ENCODE assay signal across 9 cellular contexts in the genomic region with DNA sequence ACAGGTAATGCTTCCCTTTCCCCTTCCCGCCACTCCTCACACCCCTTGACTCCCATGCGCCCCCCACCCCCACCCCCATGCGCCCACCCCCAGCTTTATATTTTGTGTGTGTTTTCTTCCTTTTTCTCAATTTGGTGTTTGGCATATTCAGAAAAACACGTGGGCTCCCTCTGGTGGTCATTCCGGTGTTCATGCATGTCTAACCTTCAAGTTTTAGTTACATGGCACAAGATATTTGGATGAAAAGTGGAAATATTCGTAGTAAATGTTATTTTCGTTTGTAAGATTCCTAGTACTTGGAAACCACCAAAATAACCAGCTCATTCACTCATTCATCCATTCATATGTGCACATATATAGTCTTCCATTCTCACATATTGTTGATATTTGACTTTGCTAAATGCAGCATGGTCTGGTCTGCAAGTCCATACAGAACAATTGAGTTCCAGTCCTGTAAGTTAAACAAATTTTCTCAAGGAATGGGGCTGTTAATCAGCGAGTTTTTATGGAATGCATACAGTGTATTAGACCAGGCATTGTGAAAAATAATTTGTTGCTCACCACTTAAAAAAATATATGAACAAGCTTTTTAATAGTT.
DNase-seq lines count a peak whose midpoint lies in the region; ATAC-seq and TF ChIP-seq lines count a peak whose summit lies in the region.
"Had no signal": no experiment of that assay in that cellular context is flagged by ENCODE, and none has a peak within 500 bp of the region (broad histone marks: within the 10 kb centered on the region; RNA-seq: fewer than 3 reads in every experiment).

No MANE protein-coding gene starts in this region.

- intact Hi-C loops in Caco-2 (cut with micrococcal nuclease; ENCODE audit: unreplicated experiment) (loop anchor here (1.0 kb wide), 2 partner anchors 68 to 126 kb away; no protein-coding TSS in a partner anchor), IMR-90 (cut with micrococcal nuclease) (loop anchor here (1.0 to 10.0 kb wide), 5 partner anchors 68 to 337 kb away; no protein-coding TSS in a partner anchor), heart left ventricle (cut with DNase I) (loop anchor here (1.0 to 5.0 kb wide), 11 partner anchors 65 to 127 kb away; no protein-coding TSS in a partner anchor), sciatic nerve (cut with DNase I) (loop anchor here (10.0 kb wide), 1 partner anchor 117 kb away; no protein-coding TSS in a partner anchor)
- intact Hi-C loops in activated naive CD4-positive, alpha-beta T cell treated with anti-CD3 and anti-CD28 coated beads for 36 hours (cut with micrococcal nuclease), result loop anchor here (1.0 to 5.0 kb wide), 3 partner anchors 68 to 760 kb away; no protein-coding TSS in a partner anchor

- TF ChIP-seq POLR2A in IMR-90 (IDR thresholded peaks at IDR 0.05; ENCODE audit: low read depth, low read length) (no peak), heart left ventricle (IDR thresholded peaks at IDR 0.05) (no peak)

- no peak overlapping the region for H3K4ac ChIP-seq in IMR-90 (ENCODE audit: low read depth, low read length)

- no peak overlapping the region for H3K18ac ChIP-seq in IMR-90 (ENCODE audit: low read depth, low read length)

- H4K20me1 ChIP-seq in IMR-90 (ENCODE audit: insufficient read depth, low read length), result peaks cover 3% of the 10 kb centered on the region; the same call in 1 of the 2 replicates

- H3K4me1 ChIP-seq in Caco-2, result peaks cover 8% of the 10 kb centered on the region
- peaks cover 7% of the 10 kb centered on the region for H3K4me1 ChIP-seq in IMR-90 (ENCODE audit: control insufficient read depth, insufficient read depth, low read length)
- peaks cover 3 to 46% (median 31%) of the 10 kb centered on the region in 12 donors for H3K4me1 ChIP-seq in heart left ventricle

- no peak overlapping the region for H3K56ac ChIP-seq in IMR-90 (ENCODE audit: extremely low read depth, insufficient read depth, low read length)

- H2BK15ac ChIP-seq in IMR-90 (ENCODE audit: low read depth, low read length), result no peak overlapping the region

- in situ Hi-C loops in IMR-90 (cut with MboI; ENCODE audit: low sequenced_read_pairs), result loop anchor here (5.0 kb wide), 1 partner anchor 120 kb away; no protein-coding TSS in a partner anchor

- H3K4me3 ChIP-seq in Caco-2 (ENCODE audit: low read depth, low read length), result no peak overlapping the region
- H3K4me3 ChIP-seq in IMR-90 (ENCODE audit: insufficient read depth, low read depth, low read length), result no peak overlapping the region
- peak overlapping the region in 8 of 12 donors; percentile 7 to 36 (median 26) for H3K4me3 ChIP-seq in heart left ventricle

- H4K91ac ChIP-seq in IMR-90 (ENCODE audit: insufficient read depth, low read depth, low read length), result no peak overlapping the region

- no peak overlapping the region for H2AFZ ChIP-seq in IMR-90 (replicated peaks; ENCODE audit: low read length, poor library complexity)

- no peak overlapping the region for H3K27ac Mint-ChIP-seq in Caco-2 (ENCODE audit: unreplicated experiment)
- no peak overlapping the region for H3K27ac Mint-ChIP-seq in activated naive CD4-positive, alpha-beta T cell treated with anti-CD3 and anti-CD28 coated beads for 36 hours
- H3K27ac Mint-ChIP-seq: activated B cell treated with CpG ODN at 0.5 μM for 24 hours had no signal

- H3K9me1 ChIP-seq in IMR-90 (ENCODE audit: insufficient read depth, low read length), result no peaks in the 10 kb centered on the region

- H3K14ac ChIP-seq in IMR-90 (replicated peaks; ENCODE audit: low read depth, low read length), result no peak overlapping the region

- H2BK5ac ChIP-seq in IMR-90 (ENCODE audit: low read depth, low read length, poor library complexity, severe bottlenecking), result no peak overlapping the region

- H3K23ac ChIP-seq in IMR-90 (ENCODE audit: low read depth, low read length), result no peak overlapping the region

- TF ChIP-seq CTCF in Caco-2 (IDR thresholded peaks at IDR 0.05; ENCODE audit: insufficient read depth in 1 of 2, low read depth in 1 of 2, low read length in 1 of 2, severe bottlenecking in 1 of 2, unreplicated experiment in 1 of 2) (peak; percentile 55 to 83), IMR-90 (conservative IDR thresholded peaks at IDR 0.05; ENCODE audit: low read depth, low read length) (peak; percentile 83), heart left ventricle (IDR thresholded peaks at IDR 0.05) (peak; percentile 57 to 82 (median 72))

- no peak overlapping the region for H3K4me3 Mint-ChIP-seq in Caco-2 (ENCODE audit: unreplicated experiment)
- H3K4me3 Mint-ChIP-seq in activated naive CD4-positive, alpha-beta T cell treated with anti-CD3 and anti-CD28 coated beads for 36 hours, result no peak overlapping the region
- H3K4me3 Mint-ChIP-seq: activated B cell treated with CpG ODN at 0.5 μM for 24 hours had no signal

- BruUV-seq in Caco-2 (replicated peaks; lab: Mats Ljungman, UMichigan) (no TSS peak), IMR-90 (replicated peaks; lab: Mats Ljungman, UMichigan) (no TSS peak)

- ATAC-seq in IMR-90 (ENCODE audit: low read depth) (peak; percentile 45; the same call in 1 of the 2 replicates), heart left ventricle (peak in 2 of 4 donors; percentile 25 to 45), sciatic nerve (peak; percentile 58), GM21529 (IDR thresholded peaks at IDR 0.05; ENCODE audit: unreplicated experiment) (no peak), HG03469 (IDR thresholded peaks at IDR 0.05; ENCODE audit: unreplicated experiment) (no peak)

- CTCF ChIA-PET in Caco-2 (lab: Charles Lee), result interaction anchor here (0.6 to 3.2 kb wide), 6 partner anchors 12 to 375 kb away, joined by 3 to 24 read pairs (median 4); no protein-coding TSS in a partner anchor
- CTCF ChIA-PET in IMR-90 (lab: Yijun Ruan, JAX), result interaction anchor here (0.5 to 3.5 kb wide), 27 partner anchors 9 to 278 kb away, joined by 3 to 34 read pairs (median 3); no protein-coding TSS in a partner anchor
- CTCF ChIA-PET in activated naive CD4-positive, alpha-beta T cell treated with anti-CD3 and anti-CD28 coated beads for 36 hours (lab: Charles Lee), result interaction anchor here (0.7 to 3.7 kb wide), 34 partner anchors 8 to 202 kb away, joined by 3 to 46 read pairs (median 4); no protein-coding TSS in a partner anchor

- no peak overlapping the region for H3K9ac ChIP-seq in IMR-90 (ENCODE audit: low read depth, low read length)

- no peak overlapping the region for H4K8ac ChIP-seq in IMR-90 (ENCODE audit: low read depth in 2 of 2, low read length in 2 of 2)

- dilution Hi-C loops in IMR-90 (cut with HindIII; ENCODE audit: low sequenced_read_pairs, unreplicated experiment), result no loop called here

- no peak overlapping the region for H2AK5ac ChIP-seq in IMR-90 (ENCODE audit: low read depth, low read length)

- TF ChIP-seq RAD21 in IMR-90 (IDR thresholded peaks at IDR 0.05; ENCODE audit: low read length), result peak; percentile 77

- H3K27ac ChIP-seq in IMR-90 (ENCODE audit: insufficient read depth, low read length), result no peak overlapping the region
- peak overlapping the region in 11 of 12 donors; percentile 47 to 78 (median 71) for H3K27ac ChIP-seq in heart left ventricle

- H3K36me3 Mint-ChIP-seq in Caco-2 (ENCODE audit: insufficient read depth, unreplicated experiment), result no peaks in the 10 kb centered on the region
- no peaks in the 10 kb centered on the region for H3K36me3 Mint-ChIP-seq in activated naive CD4-positive, alpha-beta T cell treated with anti-CD3 and anti-CD28 coated beads for 36 hours (ENCODE audit: low read depth)

- peak overlapping the region; percentile 82; the same call in 1 of the 2 replicates for H3K4me2 ChIP-seq in IMR-90 (ENCODE audit: low read depth, low read length)

- H3K4me1 Mint-ChIP-seq in Caco-2 (ENCODE audit: low read depth, unreplicated experiment), result peaks cover 7% of the 10 kb centered on the region
- peaks cover 9% of the 10 kb centered on the region for H3K4me1 Mint-ChIP-seq in activated naive CD4-positive, alpha-beta T cell treated with anti-CD3 and anti-CD28 coated beads for 36 hours (ENCODE audit: low read depth)
- H3K4me1 Mint-ChIP-seq: activated B cell treated with CpG ODN at 0.5 μM for 24 hours had no signal

- H3K9me3 ChIP-seq in Caco-2 (no peaks in the 10 kb centered on the region), IMR-90 (ENCODE audit: control insufficient read depth, insufficient read depth, low read length) (no peaks in the 10 kb centered on the region), heart left ventricle (no peaks in the 10 kb centered on the region)

- no peaks in the 10 kb centered on the region for H3K27me3 ChIP-seq in Caco-2 (replicated peaks; ENCODE audit: control insufficient read depth, insufficient read depth, low read length)
- H3K27me3 ChIP-seq in IMR-90 (ENCODE audit: control insufficient read depth, insufficient read depth, low read length), result no peaks in the 10 kb centered on the region
- H3K27me3 ChIP-seq in heart left ventricle, result no peaks in the 10 kb centered on the region

- no peaks in the 10 kb centered on the region for H3K79me1 ChIP-seq in IMR-90 (ENCODE audit: low read depth in 1 of 2, low read length in 2 of 2)

- H2AK9ac ChIP-seq in IMR-90 (replicated peaks; ENCODE audit: low read depth, low read length, poor library complexity), result no peak overlapping the region

- no peaks in the 10 kb centered on the region for H3K36me3 ChIP-seq in Caco-2 (ENCODE audit: control insufficient read depth, insufficient read depth, low read length)
- H3K36me3 ChIP-seq in IMR-90 (ENCODE audit: control insufficient read depth, insufficient read depth, low read length), result no peaks in the 10 kb centered on the region
- no peaks in the 10 kb centered on the region for H3K36me3 ChIP-seq in heart left ventricle

- DNase-seq in Caco-2 (peak; percentile 53 to 67), IMR-90 (peak; percentile 78), SIG-M5 treated with dmso at 0.1 percent for 504 hours (lab: John Stamatoyannopoulos, UW; ENCODE audit: unreplicated experiment) (peak; percentile 52), heart left ventricle (peak in 4 of 5 donors; percentile 56 to 78 (median 70)), sciatic nerve (ENCODE audit: low spot score) (peak; percentile 88)
- DNase-seq in activated naive CD4-positive, alpha-beta T cell treated with anti-CD3 and anti-CD28 coated beads for 36 hours, result peak; percentile 85
- DNase-seq: activated B cell treated with CpG ODN at 0.5 μM for 24 hours had no signal

- H4K5ac ChIP-seq in IMR-90 (ENCODE audit: low read depth, low read length), result no peak overlapping the region

- no peak overlapping the region for H2BK120ac ChIP-seq in IMR-90 (ENCODE audit: low read depth, low read length)

- no CpG with 5 or more reads among the region's 8 CpGs for WGBS in IMR-90 (ENCODE audit: extremely low coverage in 2 of 2, insufficient read length in 1 of 2), 2 experiments
- WGBS in heart left ventricle, 4 donors, result 1 to 2% (median 1%) methylated on average over 8 of the region's 8 CpGs

- H3K27me3 Mint-ChIP-seq in Caco-2 (ENCODE audit: insufficient read depth, unreplicated experiment), result peaks cover 3% of the 10 kb centered on the region
- H3K27me3 Mint-ChIP-seq in activated naive CD4-positive, alpha-beta T cell treated with anti-CD3 and anti-CD28 coated beads for 36 hours (ENCODE audit: low read depth), result no peaks in the 10 kb centered on the region

- POLR2A ChIA-PET in Caco-2 (lab: Charles Lee), result no interaction called here
- POLR2A ChIA-PET in IMR-90 (lab: Charles Lee; ENCODE audit: unreplicated experiment), result no interaction called here

- H3K9me3 Mint-ChIP-seq in Caco-2 (ENCODE audit: unreplicated experiment), result no peaks in the 10 kb centered on the region
- H3K9me3 Mint-ChIP-seq in activated naive CD4-positive, alpha-beta T cell treated with anti-CD3 and anti-CD28 coated beads for 36 hours, result no peaks in the 10 kb centered on the region
- H3K9me3 Mint-ChIP-seq: activated B cell treated with CpG ODN at 0.5 μM for 24 hours had no signal

- no peak overlapping the region for H2BK20ac ChIP-seq in IMR-90 (ENCODE audit: low read depth, low read length)

Comparison
In these comparisons a context has a peak if more than half of its experiments do, and no peak if none do; other contexts are left out.
1. H3K4me3 ChIP-seq: peak in heart left ventricle (8 of 12); none in Caco-2 (single experiment) and IMR-90 (single experiment).
2. ATAC-seq: peak in IMR-90 (single experiment) and sciatic nerve (single experiment); none in GM21529 (single experiment) and HG03469 (single experiment).
3. Peak in every context shown above with its lines, with median percentiles within 50 percentile points of each other: DNase-seq and CTCF ChIP-seq.